8 cellular contexts compared by ENCODE assay signal in genomic region chr11:78022397-78023396, GRCh38. TPM values are rescaled to one million over a fixed set of nuclear protein-coding genes. Genes with fewer than 3 reads are reported as not detected.
DNase-seq lines count a peak whose midpoint lies in the region; ATAC-seq and TF ChIP-seq lines count a peak whose summit lies in the region.

KCTD14 (minus strand) TSS chr11:78023276; CDS start chr11:78023249, 27 bp downstream.

- H3K14ac ChIP-seq in neuronal stem cell (ENCODE audit: low read length), result peak within 1 kb of the TSS; percentile 5

- peak within 1 kb of the TSS; percentile 68 for H3K4me3 ChIP-seq in epithelial cell of proximal tubule (ENCODE audit: low read depth, low read length)
- peak within 1 kb of the TSS in 1 of 2 donors; percentile 70 for H3K4me3 ChIP-seq in neuronal stem cell (ENCODE audit: low read length in 2 of 2)
- H3K4me3 ChIP-seq in CD8-positive, alpha-beta T cell (ENCODE audit: low read depth, low read length), result no peak within 1 kb of the TSS

- H3K79me1 ChIP-seq in neuronal stem cell (ENCODE audit: low read depth, low read length), result no peaks in the 10 kb centered on the region

- peak within 1 kb of the TSS; percentile 69 for H3K4me2 ChIP-seq in neuronal stem cell (ENCODE audit: insufficient read depth, low read length, poor library complexity, severe bottlenecking)

- no peaks in the 10 kb centered on the region for H3K9me3 Mint-ChIP-seq in CD8-positive, alpha-beta T cell

- no peak within 1 kb of the TSS for H2BK12ac ChIP-seq in neuronal stem cell (ENCODE audit: low read length)

- POLR2A ChIA-PET in CD8-positive, alpha-beta T cell (lab: Charles Lee), result no interaction called here

- H3K27me3 Mint-ChIP-seq in CD8-positive, alpha-beta T cell (ENCODE audit: low read depth), result peaks cover 17% of the 10 kb centered on the region

- H3K36me3 Mint-ChIP-seq in CD8-positive, alpha-beta T cell, result no peaks in the 10 kb centered on the region

- peak within 1 kb of the TSS; percentile 94 for H3K23ac ChIP-seq in neuronal stem cell (ENCODE audit: low read depth, low read length, poor library complexity)

- TF ChIP-seq POLR2A in GM18505 (IDR thresholded peaks at IDR 0.05; ENCODE audit: borderline replicate concordance, extremely low read depth, insufficient read depth, insufficient read length), result no peak

- CTCF ChIA-PET in CD8-positive, alpha-beta T cell (lab: Charles Lee), result no interaction called here

- no peaks in the 10 kb centered on the region for H3K4me1 Mint-ChIP-seq in CD8-positive, alpha-beta T cell (ENCODE audit: low read depth)

- H3K27ac Mint-ChIP-seq in CD8-positive, alpha-beta T cell, result no peak within 1 kb of the TSS

- intact Hi-C loops in CD8-positive, alpha-beta T cell (cut with DNase I, micrococcal nuclease), result no loop called here

- peak within 1 kb of the TSS; percentile 88 for H3K18ac ChIP-seq in neuronal stem cell (ENCODE audit: low read length)

- peak within 1 kb of the TSS; percentile 75 for H3K9ac ChIP-seq in neuronal stem cell (ENCODE audit: low read depth, low read length, poor library complexity)

- H3K4ac ChIP-seq in neuronal stem cell (ENCODE audit: low read length), result no peak within 1 kb of the TSS

- no peaks in the 10 kb centered on the region for H3K36me3 ChIP-seq in neuronal stem cell (replicated peaks in 1 of 2; ENCODE audit: control insufficient read depth in 2 of 2, insufficient read depth in 2 of 2, low read length in 2 of 2)
- H3K36me3 ChIP-seq in CD8-positive, alpha-beta T cell (ENCODE audit: insufficient read depth, low read length), result no peaks in the 10 kb centered on the region

- H2BK5ac ChIP-seq in neuronal stem cell (ENCODE audit: low read length), result no peak within 1 kb of the TSS

- no peak within 1 kb of the TSS for H2AK5ac ChIP-seq in neuronal stem cell (ENCODE audit: low read depth, low read length)

- no peak within 1 kb of the TSS for H3K27ac ChIP-seq in neuronal stem cell (replicated peaks; ENCODE audit: low read length)
- H3K27ac ChIP-seq in CD8-positive, alpha-beta T cell (ENCODE audit: low read depth, low read length), result no peak within 1 kb of the TSS

- H2BK120ac ChIP-seq in neuronal stem cell (ENCODE audit: low read depth, low read length), result no peak within 1 kb of the TSS

- DNase-seq in DMS79 (lab: John Stamatoyannopoulos, UW) (peak; percentile 43), NCI-H748 treated with DMSO at 0.1 percent for 48 hours (lab: John Stamatoyannopoulos, UW) (peak; percentile 5), epithelial cell of proximal tubule (ENCODE audit: low read depth) (no peak), neuronal stem cell (ENCODE audit: low spot score) (no peak)
- no peak for DNase-seq in CD8-positive, alpha-beta T cell

- peak within 1 kb of the TSS; percentile 82 for H2AFZ ChIP-seq in neuronal stem cell (ENCODE audit: low read length)

- no peak within 1 kb of the TSS for H4K8ac ChIP-seq in neuronal stem cell (ENCODE audit: low read depth, low read length)

- peaks cover 2 to 10% of the 10 kb centered on the region in 2 donors for H3K4me1 ChIP-seq in neuronal stem cell (ENCODE audit: control insufficient read depth in 2 of 2, insufficient read depth in 1 of 2, low read depth in 1 of 2, low read length in 2 of 2)
- no peaks in the 10 kb centered on the region for H3K4me1 ChIP-seq in CD8-positive, alpha-beta T cell (ENCODE audit: insufficient read depth, low read length)

- ATAC-seq in GM18505 (IDR thresholded peaks at IDR 0.05; ENCODE audit: unreplicated experiment) (no peak), GM18909 (IDR thresholded peaks at IDR 0.05; ENCODE audit: poor library complexity, unreplicated experiment) (no peak), HG02678 (IDR thresholded peaks at IDR 0.05; ENCODE audit: unreplicated experiment) (no peak)
- ATAC-seq in CD8-positive, alpha-beta T cell, result no peak

- no peak for TF ChIP-seq CTCF in epithelial cell of proximal tubule (conservative IDR thresholded peaks at IDR 0.05; ENCODE audit: low read depth, low read length)
- TF ChIP-seq CTCF in CD8-positive, alpha-beta T cell (IDR thresholded peaks at IDR 0.05), result no peak

- no CpG with 5 or more reads among the region's 37 CpGs for WGBS in neuronal stem cell (ENCODE audit: extremely low coverage in 2 of 2, insufficient read length in 2 of 2, insufficient replicate concordance in 1 of 2), 2 donors

- peaks cover 0 to 11% (median 0%) of the 10 kb centered on the region in 3 experiments for H3K27me3 ChIP-seq in neuronal stem cell (ENCODE audit: control insufficient read depth in 3 of 3, insufficient read depth in 3 of 3, low read depth in 1 of 3, low read length in 3 of 3)
- H3K27me3 ChIP-seq in CD8-positive, alpha-beta T cell (ENCODE audit: insufficient read depth, low read length), result no peaks in the 10 kb centered on the region

- peak within 1 kb of the TSS; percentile 55 for H2BK15ac ChIP-seq in neuronal stem cell (ENCODE audit: low read length)

- H3K9me3 ChIP-seq in neuronal stem cell (replicated peaks in 1 of 2; ENCODE audit: control insufficient read depth in 2 of 2, insufficient read depth in 1 of 2, low read depth in 1 of 2, low read length in 2 of 2), result no peaks in the 10 kb centered on the region
- H3K9me3 ChIP-seq in CD8-positive, alpha-beta T cell (ENCODE audit: low read length), result no peaks in the 10 kb centered on the region

- H4K91ac ChIP-seq in neuronal stem cell (ENCODE audit: low read depth, low read length, poor library complexity), result no peak within 1 kb of the TSS

- no peak within 1 kb of the TSS for H3K4me3 Mint-ChIP-seq in CD8-positive, alpha-beta T cell

RNA-seq across cellular contexts. Expression of gene KCTD14, which starts in this region (rescaled TPM):
- 8.5 and 26.8 TPM in 2 replicates for total RNA-seq in epithelial cell of proximal tubule
- 3.0 TPM for polyA plus RNA-seq in neuronal stem cell (2013, experiment 1 of 2)
- 3.0 TPM for polyA plus RNA-seq in neuronal stem cell (2013, experiment 2 of 2)
- total RNA-seq in CD8-positive, alpha-beta T cell, result under 1 TPM in 1 of 2 experiments, not detected in 1; 0.19 TPM

Comparison
In these comparisons a context has a peak if more than half of its experiments do, and no peak if none do; other contexts are left out.
1. DNase-seq: peak in DMS79 (single experiment) and NCI-H748 treated with DMSO at 0.1 percent for 48 hours (single experiment); none in epithelial cell of proximal tubule (single experiment), neuronal stem cell (single experiment) and CD8-positive, alpha-beta T cell (0 of 7).